19 cellular contexts compared by ENCODE assay signal in the genomic region with DNA sequence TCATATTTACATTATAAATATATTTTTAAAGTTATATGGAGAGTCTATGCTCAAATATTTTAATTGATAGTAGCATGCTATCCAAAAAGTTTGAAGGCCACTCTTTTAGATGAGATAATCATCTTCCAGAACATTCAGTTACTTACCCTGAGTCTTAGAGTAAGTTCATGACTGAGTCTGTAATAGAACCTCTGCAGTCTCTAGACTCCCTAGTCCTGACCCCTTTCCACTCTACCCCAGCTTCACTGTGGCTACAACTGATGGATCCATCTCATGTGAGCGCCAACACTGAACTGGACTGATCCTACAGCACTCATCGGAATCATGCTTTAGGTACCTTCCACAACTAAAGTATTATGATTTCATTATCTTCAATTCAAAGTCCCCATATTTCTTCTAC. TPM values are rescaled to one million over a fixed set of nuclear protein-coding genes. Genes with fewer than 3 reads are reported as not detected.
DNase-seq lines count a peak whose midpoint lies in the region; ATAC-seq, FAIRE-seq and TF ChIP-seq lines count a peak whose summit lies in the region.
"Had no signal": no experiment of that assay in that cellular context is flagged by ENCODE, and none has a peak within 500 bp of the region (broad histone marks: within the 10 kb centered on the region; RNA-seq: fewer than 3 reads in every experiment).

No MANE protein-coding gene starts in this region.

- TF ChIP-seq RAD21 in IMR-90 (IDR thresholded peaks at IDR 0.05; ENCODE audit: low read length): no peak
- TF ChIP-seq RAD21 in GM12878 (IDR thresholded peaks at IDR 0.05; ENCODE audit: insufficient read depth, low read depth, low read length): no peak

- H4K20me1 ChIP-seq in IMR-90 (ENCODE audit: insufficient read depth, low read length): peaks cover 5% of the 10 kb centered on the region; the same call in 1 of the 2 replicates
- no peaks in the 10 kb centered on the region for H4K20me1 ChIP-seq in GM12878 (ENCODE audit: control insufficient read depth, insufficient read depth)

- H2AK5ac ChIP-seq in IMR-90 (ENCODE audit: low read depth, low read length): no peak overlapping the region

- H3K9me1 ChIP-seq in IMR-90 (ENCODE audit: insufficient read depth, low read length): no peaks in the 10 kb centered on the region

- POLR2A ChIA-PET in IMR-90 (lab: Charles Lee; ENCODE audit: unreplicated experiment) (no interaction called here), GM12878 (lab: Charles Lee) (no interaction called here)

- H3K4me1 ChIP-seq in left ventricle myocardium inferior: peaks cover 29% of the 10 kb centered on the region
- H3K4me1 ChIP-seq in IMR-90 (ENCODE audit: control insufficient read depth, insufficient read depth, low read length): no peaks in the 10 kb centered on the region
- no peaks in the 10 kb centered on the region for H3K4me1 ChIP-seq in GM12878 (ENCODE audit: control insufficient read depth, insufficient read depth, low read length)

- H2AFZ ChIP-seq in IMR-90 (replicated peaks; ENCODE audit: low read length, poor library complexity): no peak overlapping the region
- H2AFZ ChIP-seq in GM12878 (ENCODE audit: control insufficient read depth, low read depth, low read length): no peak overlapping the region

- no TSS peak for BruUV-seq in IMR-90 (replicated peaks; lab: Mats Ljungman, UMichigan)
- no TSS peak for BruUV-seq in GM12878 (replicated peaks; lab: Mats Ljungman, UMichigan)

- in situ Hi-C loops in IMR-90 (cut with MboI; ENCODE audit: low sequenced_read_pairs) (loop anchor here (5.0 to 25.0 kb wide), 4 partner anchors 135 to 770 kb away; no protein-coding TSS in a partner anchor), GM12878 (cut with MboI) (loop anchor here (5.0 to 10.0 kb wide), 3 partner anchors 135 to 618 kb away; no protein-coding TSS in a partner anchor)

- H3K4me1 Mint-ChIP-seq in activated T-helper 2 cell treated with anti-CD3 and anti-CD28 coated beads, Interferon-gamma antibody, Interleukin-2, Interleukin-4, amounts not matched to agents 10 μg/mL and 5 μg/mL and 100 μg/mL, durations not matched to agents 14 hours and 24 hours and 36 hours (ENCODE audit: low read depth): peaks cover 2% of the 10 kb centered on the region

- H3K36me3 ChIP-seq in left ventricle myocardium inferior (no peaks in the 10 kb centered on the region), IMR-90 (ENCODE audit: control insufficient read depth, insufficient read depth, low read length) (peaks cover 4% of the 10 kb centered on the region; the same call in 1 of the 2 replicates), GM12878 (ENCODE audit: control insufficient read depth in 2 of 2, insufficient read depth in 2 of 2, low read length in 1 of 2) (no peaks in the 10 kb centered on the region)

- H3K27me3 Mint-ChIP-seq in activated T-helper 2 cell treated with anti-CD3 and anti-CD28 coated beads, Interferon-gamma antibody, Interleukin-2, Interleukin-4, amounts not matched to agents 10 μg/mL and 5 μg/mL and 100 μg/mL, durations not matched to agents 14 hours and 24 hours and 36 hours (ENCODE audit: low read depth): peaks cover 3% of the 10 kb centered on the region
- H3K27me3 Mint-ChIP-seq: CD4-positive, alpha-beta T cell; T-helper 17 cell had no signal

- peak overlapping the region in 1 of 2 experiments; percentile 65; a peak in 1 of 4 replicates for H4K8ac ChIP-seq in IMR-90 (ENCODE audit: low read depth in 2 of 2, low read length in 2 of 2)

- H2BK120ac ChIP-seq in IMR-90 (ENCODE audit: low read depth, low read length): no peak overlapping the region

- RAD21 ChIA-PET in GM12878 (lab: Charles Lee; ENCODE audit: unreplicated experiment): interaction anchor here (1.4 kb wide), 1 partner anchor 198 kb away, joined by 4 read pairs; no protein-coding TSS in a partner anchor

- no peak overlapping the region for H3K4ac ChIP-seq in IMR-90 (ENCODE audit: low read depth, low read length)

- no peak overlapping the region for H3K4me2 ChIP-seq in IMR-90 (ENCODE audit: low read depth, low read length)
- H3K4me2 ChIP-seq in GM12878 (ENCODE audit: control insufficient read depth, insufficient read depth): no peak overlapping the region

- H3K79me2 ChIP-seq in GM12878 (ENCODE audit: control insufficient read depth, insufficient read depth, low read length): no peaks in the 10 kb centered on the region

- no peak overlapping the region for H3K18ac ChIP-seq in IMR-90 (ENCODE audit: low read depth, low read length)

- TF ChIP-seq POLR2A in IMR-90 (IDR thresholded peaks at IDR 0.05; ENCODE audit: low read depth, low read length) (no peak), GM12878 (IDR thresholded peaks at IDR 0.05; ENCODE audit: low read depth, low read length) (no peak)

- H3K9me3 ChIP-seq in left ventricle myocardium inferior (replicated peaks) (no peaks in the 10 kb centered on the region), IMR-90 (ENCODE audit: control insufficient read depth, insufficient read depth, low read length) (no peaks in the 10 kb centered on the region), GM12878 (replicated peaks; ENCODE audit: control insufficient read depth, insufficient read depth, low read length) (no peaks in the 10 kb centered on the region)
- H3K9me3 ChIP-seq: BLaER1 treated with 17β-estradiol and CSF1 and Interleukin-3, amounts not matched to agents 10 nM and 100 nM had no signal

- H3K56ac ChIP-seq in IMR-90 (ENCODE audit: extremely low read depth, insufficient read depth, low read length): no peak overlapping the region

- H2BK5ac ChIP-seq in IMR-90 (ENCODE audit: low read depth, low read length, poor library complexity, severe bottlenecking): no peak overlapping the region

- dilution Hi-C loops in IMR-90 (cut with HindIII; ENCODE audit: low sequenced_read_pairs, unreplicated experiment): no loop called here

- H3K23ac ChIP-seq in IMR-90 (ENCODE audit: low read depth, low read length): no peak overlapping the region

- H3K4me3 Mint-ChIP-seq in activated T-helper 2 cell treated with anti-CD3 and anti-CD28 coated beads, Interferon-gamma antibody, Interleukin-2, Interleukin-4, amounts not matched to agents 10 μg/mL and 5 μg/mL and 100 μg/mL, durations not matched to agents 14 hours and 24 hours and 36 hours (ENCODE audit: low read depth): no peak overlapping the region
- H3K4me3 Mint-ChIP-seq: CD4-positive, alpha-beta T cell; T-helper 17 cell had no signal

- intact Hi-C loops in left ventricle myocardium superior (cut with micrococcal nuclease) (loop anchor here (5.0 kb wide), 1 partner anchor 135 kb away; no protein-coding TSS in a partner anchor), left ventricle myocardium inferior (cut with micrococcal nuclease) (loop anchor here (5.0 kb wide), 2 partner anchors 135 to 495 kb away; no protein-coding TSS in a partner anchor), IMR-90 (cut with micrococcal nuclease) (loop anchor here (1.0 to 5.0 kb wide), 4 partner anchors 136 to 608 kb away; no protein-coding TSS in a partner anchor), GM12878 (cut with micrococcal nuclease; ENCODE audit: unreplicated experiment) (loop anchor here (1.0 to 5.0 kb wide), 5 partner anchors 136 to 630 kb away; no protein-coding TSS in a partner anchor)
- intact Hi-C loops in activated T-helper 2 cell treated with anti-CD3 and anti-CD28 coated beads, Interferon-gamma antibody, Interleukin-2, Interleukin-4, amounts not matched to agents 10 μg/mL and 5 μg/mL and 100 μg/mL, durations not matched to agents 14 hours and 24 hours and 36 hours (cut with micrococcal nuclease): loop anchor here (1.0 kb wide), 3 partner anchors 136 to 497 kb away; no protein-coding TSS in a partner anchor

- no peaks in the 10 kb centered on the region for H3K9me3 Mint-ChIP-seq in activated T-helper 2 cell treated with anti-CD3 and anti-CD28 coated beads, Interferon-gamma antibody, Interleukin-2, Interleukin-4, amounts not matched to agents 10 μg/mL and 5 μg/mL and 100 μg/mL, durations not matched to agents 14 hours and 24 hours and 36 hours
- H3K9me3 Mint-ChIP-seq: CD4-positive, alpha-beta T cell had no signal

- TF ChIP-seq CTCF in left ventricle myocardium inferior (IDR thresholded peaks at IDR 0.05; ENCODE audit: borderline replicate concordance): no peak
- TF ChIP-seq CTCF in IMR-90 (conservative IDR thresholded peaks at IDR 0.05; ENCODE audit: low read depth, low read length): no peak
- no peak for TF ChIP-seq CTCF in GM12878 (IDR thresholded peaks at IDR 0.05 in 2 of 3, conservative IDR thresholded peaks at IDR 0.05 in 1 of 3; ENCODE audit: control insufficient read depth in 2 of 3, extremely low read depth in 1 of 3, insufficient read depth in 1 of 3, low read depth in 3 of 3, low read length in 3 of 3)

- H3K4me3 ChIP-seq in left ventricle myocardium inferior: no peak overlapping the region
- H3K4me3 ChIP-seq in IMR-90 (ENCODE audit: insufficient read depth, low read depth, low read length): no peak overlapping the region
- H3K4me3 ChIP-seq in GM12878: no peak overlapping the region
- H3K4me3 ChIP-seq: BLaER1 treated with 17β-estradiol and CSF1 and Interleukin-3, amounts not matched to agents 10 nM and 100 nM; SK-N-MC had no signal

- no peak overlapping the region for H3K27ac Mint-ChIP-seq in activated T-helper 2 cell treated with anti-CD3 and anti-CD28 coated beads, Interferon-gamma antibody, Interleukin-2, Interleukin-4, amounts not matched to agents 10 μg/mL and 5 μg/mL and 100 μg/mL, durations not matched to agents 14 hours and 24 hours and 36 hours
- H3K27ac Mint-ChIP-seq: CD4-positive, alpha-beta T cell; T-helper 17 cell had no signal

- no peak overlapping the region for H4K5ac ChIP-seq in IMR-90 (ENCODE audit: low read depth, low read length)

- CTCF ChIA-PET in IMR-90 (lab: Yijun Ruan, JAX) (no interaction called here), GM12878 (lab: Yijun Ruan, JAX) (interaction anchor here (0.5 to 5.9 kb wide), 6 partner anchors 91 to 501 kb away, joined by 3 to 61 read pairs (median 4); no protein-coding TSS in a partner anchor)

- peak; percentile 37 for ATAC-seq in left ventricle myocardium superior
- ATAC-seq in IMR-90 (ENCODE audit: low read depth): peak; percentile 49
- ATAC-seq in GM12878: peak; percentile 46; the same call in 1 of the 3 replicates

- no CpG with 5 or more reads among the region's 2 CpGs for WGBS in IMR-90 (ENCODE audit: extremely low coverage in 2 of 2, insufficient read length in 1 of 2), 2 experiments
- 5% methylated on average over 2 of the region's 2 CpGs for WGBS in GM12878 (ENCODE audit: insufficient coverage, insufficient replicate concordance, low lambda C conversion rate, missing lambda C conversion rate)

- no peaks in the 10 kb centered on the region for H3K27me3 ChIP-seq in left ventricle myocardium inferior (ENCODE audit: low read depth)
- H3K27me3 ChIP-seq in IMR-90 (ENCODE audit: control insufficient read depth, insufficient read depth, low read length): no peaks in the 10 kb centered on the region
- H3K27me3 ChIP-seq in GM12878 (replicated peaks in 1 of 2; ENCODE audit: control insufficient read depth in 2 of 2, insufficient read depth in 2 of 2, low read length in 1 of 2): no peaks in the 10 kb centered on the region
- H3K27me3 ChIP-seq: BLaER1 treated with 17β-estradiol and CSF1 and Interleukin-3, amounts not matched to agents 10 nM and 100 nM had no signal

- SMC1A ChIA-PET in GM12878 (lab: Charles Lee; ENCODE audit: uncharacterized antibody, unreplicated experiment): interaction anchor here (1.7 kb wide), 2 partner anchors 15 to 138 kb away, joined by 4 to 7 read pairs; no protein-coding TSS in a partner anchor

- H3K9ac ChIP-seq in IMR-90 (ENCODE audit: low read depth, low read length) (no peak overlapping the region), GM12878 (ENCODE audit: control insufficient read depth, insufficient read depth, low read length) (no peak overlapping the region)

- no peak overlapping the region for H2BK20ac ChIP-seq in IMR-90 (ENCODE audit: low read depth, low read length)

- DNase-seq in left ventricle myocardium superior (no peak), left ventricle myocardium inferior (no peak), IMR-90 (no peak), GM12878 (ENCODE audit: low read depth, low spot score) (no peak), hypothalamus (lab: John Stamatoyannopoulos, UW) (no peak), hippocampal formation (lab: John Stamatoyannopoulos, UW) (no peak)
- DNase-seq in activated T-helper 2 cell treated with anti-CD3 and anti-CD28 coated beads, Interferon-gamma antibody, Interleukin-2, Interleukin-4, amounts not matched to agents 10 μg/mL and 5 μg/mL and 100 μg/mL, durations not matched to agents 14 hours and 24 hours and 36 hours (ENCODE audit: low spot score): no peak
- no peak for DNase-seq in activated CD4-positive, CD25-positive, alpha-beta regulatory T cell treated with anti-CD3 and anti-CD28 coated beads, Interleukin-2, amount 50 U/mL, for 72 hours
- DNase-seq: GOT3, NCI-H1105, NCI-H1436 treated with DMSO at 0.1 percent for 48 hours, NCI-H187 treated with DMSO at 0.1 percent for 48 hours, SIG-M5, T-helper 17 cell had no signal

- no peaks in the 10 kb centered on the region for H3K36me3 Mint-ChIP-seq in activated T-helper 2 cell treated with anti-CD3 and anti-CD28 coated beads, Interferon-gamma antibody, Interleukin-2, Interleukin-4, amounts not matched to agents 10 μg/mL and 5 μg/mL and 100 μg/mL, durations not matched to agents 14 hours and 24 hours and 36 hours (ENCODE audit: low read depth)

- H3K27ac ChIP-seq in left ventricle myocardium inferior (replicated peaks) (no peak overlapping the region), IMR-90 (ENCODE audit: insufficient read depth, low read length) (no peak overlapping the region), GM12878 (ENCODE audit: control insufficient read depth, insufficient read depth) (no peak overlapping the region)
- H3K27ac ChIP-seq: HL-60, SK-N-MC had no signal

- no peak overlapping the region for H3K14ac ChIP-seq in IMR-90 (replicated peaks; ENCODE audit: low read depth, low read length)

- no peak for TF ChIP-seq EP300 in GM12878 (IDR thresholded peaks at IDR 0.05; ENCODE audit: borderline replicate concordance in 1 of 2, control insufficient read depth in 1 of 2, low read depth in 2 of 2, low read length in 2 of 2)

- no peak for FAIRE-seq in GM12878 (lab: Jason Lieb, UNC)

- H3K79me1 ChIP-seq in IMR-90 (ENCODE audit: low read depth in 1 of 2, low read length in 2 of 2): peaks cover 0 to 13% of the 10 kb centered on the region in 2 experiments; a peak in 3 of 4 replicates

- H4K91ac ChIP-seq in IMR-90 (ENCODE audit: insufficient read depth, low read depth, low read length): no peak overlapping the region

- H2AK9ac ChIP-seq in IMR-90 (replicated peaks; ENCODE audit: low read depth, low read length, poor library complexity): no peak overlapping the region

- H2BK15ac ChIP-seq in IMR-90 (ENCODE audit: low read depth, low read length): no peak overlapping the region

RNA-seq across cellular contexts. Expression of a gene that starts 10.1 kb away (rescaled TPM):
- 160 TPM for total RNA-seq in left ventricle myocardium superior
- 173 TPM for total RNA-seq in left ventricle myocardium inferior
- 10.0 and 23.6 TPM in 2 replicates for total RNA-seq in IMR-90 (2012; rRNA removed)
- polyA plus RNA-seq in IMR-90 (2012; rRNA removed): 17.8 and 24.9 TPM in 2 replicates
- polyA plus RNA-seq in IMR-90 (2012; cell fraction: cytosol; rRNA removed): 10.3 and 14.4 TPM in 2 replicates
- 7.9 and 16.2 TPM in 2 replicates for polyA plus RNA-seq in IMR-90 (2012; cell fraction: nucleus; rRNA removed; ENCODE audit: low replicate concordance)
- total RNA-seq in GM12878 (2013; cell fraction: nucleolus; rRNA removed): 0.94 and 1.3 TPM in 2 replicates
- 1.2 and 1.5 TPM in 2 replicates for total RNA-seq in GM12878 (2014; rRNA removed)
- total RNA-seq in GM12878 (2014; rRNA removed; fragmentation: Illumina TruSeq; extraction: Trizol): 0.22 and 1.1 TPM in 2 replicates
- total RNA-seq in GM12878 (2021): 0.38 and 0.80 TPM in 2 replicates
- polyA plus RNA-seq in GM12878 (2011; ENCODE audit: low read depth): not detected
- 1.5 and 1.6 TPM in 2 replicates for polyA plus RNA-seq in GM12878 (2011; rRNA removed)
- 0.36 and 0.40 TPM in 2 replicates for polyA plus RNA-seq in GM12878 (2011; cell fraction: cytosol; rRNA removed)
- polyA plus RNA-seq in GM12878 (2011; cell fraction: nucleus; rRNA removed): 1.0 and 1.4 TPM in 2 replicates
- 0.97 TPM in 1 of 2 replicates, not detected in the other for polyA plus RNA-seq in GM12878 (2012)
- 0.57 and 1.5 TPM in 2 replicates for polyA plus RNA-seq in GM12878 (2014; fragmentation: Illumina TruSeq; extraction: Trizol)
- polyA plus RNA-seq in GM12878 (2014; fragmentation: Nextera tagmentation; extraction: Ambion mirVana): under 1 TPM in 1 of 2 experiments, not detected in 1; 0.29 TPM
- 1.3 and 2.6 TPM in 2 replicates for polyA plus RNA-seq in GM12878 (2014; rRNA removed)
- polyA plus RNA-seq in GM12878 (2016; fragmentation: Nextera tagmentation; extraction: Ambion mirVana): under 1 TPM; 0.78 to 0.96 TPM
- 1.4 and 1.8 TPM in 2 replicates for polyA minus RNA-seq in GM12878 (2011; rRNA and poly(A)+ RNA removed)
- polyA minus RNA-seq in GM12878 (2011; cell fraction: cytosol; rRNA and poly(A)+ RNA removed): not detected in 2 replicates
- polyA minus RNA-seq in GM12878 (2011; cell fraction: nucleus; rRNA and poly(A)+ RNA removed): 0.97 and 1.2 TPM in 2 replicates
- total RNA-seq in activated T-helper 2 cell treated with anti-CD3 and anti-CD28 coated beads, Interferon-gamma antibody, Interleukin-2, Interleukin-4, amounts not matched to agents 10 μg/mL and 5 μg/mL and 100 μg/mL, durations not matched to agents 14 hours and 24 hours and 36 hours: 6.0 and 6.6 TPM in 2 replicates
- total RNA-seq: OCI-LY7 had no signal

RNA-seq across cellular contexts. Expression of a gene that starts 36.9 kb away (rescaled TPM):
- total RNA-seq in left ventricle myocardium superior (22.8 TPM), left ventricle myocardium inferior (21.3 TPM), IMR-90 (2012; rRNA removed) (22.9 and 31.9 TPM in 2 replicates), GM12878 (2014; rRNA removed) (11.1 and 11.5 TPM in 2 replicates), GM12878 (2014; rRNA removed; fragmentation: Illumina TruSeq; extraction: Trizol) (14.7 and 15.1 TPM in 2 replicates), GM12878 (2021) (11.3 and 14.2 TPM in 2 replicates)
- polyA plus RNA-seq in IMR-90 (2012; rRNA removed) (23.3 and 24.6 TPM in 2 replicates), GM12878 (2011; rRNA removed) (15.9 and 18.9 TPM in 2 replicates), GM12878 (2014; fragmentation: Illumina TruSeq; extraction: Trizol) (15.5 and 16.0 TPM in 2 replicates), GM12878 (2014; fragmentation: Nextera tagmentation; extraction: Ambion mirVana) (1 to 10 TPM; 8.8 to 9.6 TPM), GM12878 (2014; rRNA removed) (9.3 and 9.7 TPM in 2 replicates), GM12878 (2016; fragmentation: Nextera tagmentation; extraction: Ambion mirVana) (10 to 100 TPM; 14.6 to 15.8 TPM)
- polyA plus RNA-seq in IMR-90 (2012; cell fraction: cytosol; rRNA removed): 9.1 and 9.3 TPM in 2 replicates
- polyA plus RNA-seq in IMR-90 (2012; cell fraction: nucleus; rRNA removed; ENCODE audit: low replicate concordance): 10.0 and 25.1 TPM in 2 replicates
- 38.1 and 54.4 TPM in 2 replicates for total RNA-seq in GM12878 (2013; cell fraction: nucleolus; rRNA removed)
- 4.3 TPM for polyA plus RNA-seq in GM12878 (2011; ENCODE audit: low read depth)
- polyA plus RNA-seq in GM12878 (2011; cell fraction: cytosol; rRNA removed): 10.7 and 12.0 TPM in 2 replicates
- polyA plus RNA-seq in GM12878 (2011; cell fraction: nucleus; rRNA removed): 16.1 and 18.4 TPM in 2 replicates
- polyA plus RNA-seq in GM12878 (2012): 6.6 and 7.8 TPM in 2 replicates
- 22.8 and 23.9 TPM in 2 replicates for polyA minus RNA-seq in GM12878 (2011; rRNA and poly(A)+ RNA removed)
- polyA minus RNA-seq in GM12878 (2011; cell fraction: cytosol; rRNA and poly(A)+ RNA removed): 7.8 and 11.0 TPM in 2 replicates
- polyA minus RNA-seq in GM12878 (2011; cell fraction: nucleus; rRNA and poly(A)+ RNA removed): 40.3 and 44.4 TPM in 2 replicates
- total RNA-seq in activated T-helper 2 cell treated with anti-CD3 and anti-CD28 coated beads, Interferon-gamma antibody, Interleukin-2, Interleukin-4, amounts not matched to agents 10 μg/mL and 5 μg/mL and 100 μg/mL, durations not matched to agents 14 hours and 24 hours and 36 hours: 33.8 and 35.2 TPM in 2 replicates
